ENCODE assay signal across 10 cellular contexts in the genomic region with DNA sequence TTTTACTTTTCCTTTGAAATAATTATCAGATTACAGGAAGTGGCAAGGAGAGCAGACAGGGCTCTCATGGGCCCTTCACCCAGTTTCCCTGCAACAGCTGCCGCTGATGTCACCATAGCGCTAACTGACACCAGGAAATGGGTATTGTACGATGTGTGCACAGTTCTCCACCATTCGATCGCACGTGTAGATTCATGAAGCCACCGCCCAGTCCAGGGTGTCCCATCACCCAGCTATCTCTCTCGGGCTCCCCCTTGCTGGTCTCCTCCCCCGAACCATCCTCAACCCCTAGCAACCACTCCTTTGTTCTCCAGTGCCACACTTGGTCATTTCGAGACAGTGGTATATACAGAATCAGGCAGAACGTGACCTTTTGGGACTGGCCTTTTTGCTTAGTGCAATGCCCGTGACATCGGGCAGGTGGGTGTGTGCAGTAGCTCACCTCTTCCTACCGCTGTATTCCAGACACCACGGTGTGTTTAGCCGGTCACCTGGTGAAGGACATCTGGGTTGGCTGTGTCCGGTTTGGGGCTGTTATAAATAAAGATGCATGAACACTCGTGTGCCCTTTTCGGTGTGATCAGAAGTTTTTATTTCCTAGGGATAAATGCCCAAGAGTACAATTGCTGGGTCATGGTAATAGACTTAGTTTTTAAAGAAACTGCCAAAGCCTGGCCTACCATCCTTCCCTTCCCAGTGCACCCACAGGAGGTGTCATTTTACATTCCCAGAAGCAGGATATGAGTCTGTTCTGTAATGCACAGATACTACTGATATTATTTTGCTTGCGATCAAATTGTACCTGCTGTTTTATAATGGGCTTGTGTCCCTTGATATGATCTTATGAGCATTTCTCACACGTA.
A peak's percentile ranks its signal among the peaks of the same experiment; 100 is the strongest.
DNase-seq lines count a peak whose midpoint lies in the region; ATAC-seq and TF ChIP-seq lines count a peak whose summit lies in the region.
"Had no signal": no experiment of that assay in that cellular context is flagged by ENCODE, and none has a peak within 500 bp of the region (broad histone marks: within the 10 kb centered on the region; RNA-seq: fewer than 3 reads in every experiment).

No MANE protein-coding gene starts in this region.

- DNase-seq in A673 (ENCODE audit: low spot score) (peak; percentile 37), HT-29 (ENCODE audit: low spot score) (peak; percentile 45), NCI-H748 treated with DMSO at 0.1 percent for 48 hours (lab: John Stamatoyannopoulos, UW) (peak; percentile 8), left kidney (ENCODE audit: low read depth, low spot score) (peak; percentile 43), dorsolateral prefrontal cortex (no peak), SKM-1 treated with dmso at 0.1 percent for 144 hours (lab: John Stamatoyannopoulos, UW; ENCODE audit: unreplicated experiment) (no peak)

- no TSS peak for BruUV-seq in A673 (replicated peaks; lab: Mats Ljungman, UMichigan)

- no peak overlapping the region for H3K4me3 ChIP-seq in A673 (ENCODE audit: low read depth, low read length, poor library complexity, severe bottlenecking)
- H3K4me3 ChIP-seq in dorsolateral prefrontal cortex: no peak overlapping the region
- H3K4me3 ChIP-seq: SK-N-MC, smooth muscle cell had no signal

- intact Hi-C loops in A673 (cut with micrococcal nuclease; ENCODE audit: unreplicated experiment) (no loop called here), dorsolateral prefrontal cortex (cut with DNase I) (loop anchor here in 1 of 2 donors (5.0 kb wide), 1 partner anchor 45 kb away; no protein-coding TSS in a partner anchor)

- H3K27me3 ChIP-seq in A673 (replicated peaks; ENCODE audit: insufficient read depth, low read depth, low read length, poor library complexity) (no peaks in the 10 kb centered on the region), dorsolateral prefrontal cortex (no peaks in the 10 kb centered on the region)

- POLR2A ChIA-PET in A673 (lab: Charles Lee; ENCODE audit: low non-redundant PET): no interaction called here

- no peak for TF ChIP-seq CTCF in A673 (conservative IDR thresholded peaks at IDR 0.05; ENCODE audit: low read depth, low read length)
- no peak for TF ChIP-seq CTCF in dorsolateral prefrontal cortex (IDR thresholded peaks at IDR 0.05 in 54 of 56, conservative IDR thresholded peaks at IDR 0.05 in 2 of 56; ENCODE audit: low read depth in 1 of 56, partially characterized antibody in 56 of 56)

- H3K27ac ChIP-seq in A673 (ENCODE audit: low read depth, low read length, poor library complexity, severe bottlenecking) (no peak overlapping the region), dorsolateral prefrontal cortex (no peak overlapping the region)
- H3K27ac ChIP-seq: SK-N-MC had no signal

- ATAC-seq in HG03025 (IDR thresholded peaks at IDR 0.05; ENCODE audit: low FRiP score, unreplicated experiment) (no peak), GM21786 (IDR thresholded peaks at IDR 0.05; ENCODE audit: unreplicated experiment) (no peak)

- CTCF ChIA-PET in A673 (lab: Charles Lee): no interaction called here

- no peaks in the 10 kb centered on the region for H3K4me1 ChIP-seq in A673 (ENCODE audit: insufficient read depth, low read length, poor library complexity, severe bottlenecking)

- H3K36me3 ChIP-seq in A673 (ENCODE audit: insufficient read depth, low read length, poor library complexity, severe bottlenecking): no peaks in the 10 kb centered on the region

- H3K9me3 ChIP-seq in A673 (ENCODE audit: low read depth, low read length, poor library complexity, severe bottlenecking): no peaks in the 10 kb centered on the region

Comparison
In these comparisons a context has a peak if more than half of its experiments do, and no peak if none do; other contexts are left out.
1. DNase-seq: peak in A673 (single experiment), HT-29 (single experiment), NCI-H748 treated with DMSO at 0.1 percent for 48 hours (single experiment) and left kidney (single experiment); none in dorsolateral prefrontal cortex (0 of 10) and SKM-1 treated with dmso at 0.1 percent for 144 hours (single experiment).